ENCODE assay signal across 8 cellular contexts in the genomic region with DNA sequence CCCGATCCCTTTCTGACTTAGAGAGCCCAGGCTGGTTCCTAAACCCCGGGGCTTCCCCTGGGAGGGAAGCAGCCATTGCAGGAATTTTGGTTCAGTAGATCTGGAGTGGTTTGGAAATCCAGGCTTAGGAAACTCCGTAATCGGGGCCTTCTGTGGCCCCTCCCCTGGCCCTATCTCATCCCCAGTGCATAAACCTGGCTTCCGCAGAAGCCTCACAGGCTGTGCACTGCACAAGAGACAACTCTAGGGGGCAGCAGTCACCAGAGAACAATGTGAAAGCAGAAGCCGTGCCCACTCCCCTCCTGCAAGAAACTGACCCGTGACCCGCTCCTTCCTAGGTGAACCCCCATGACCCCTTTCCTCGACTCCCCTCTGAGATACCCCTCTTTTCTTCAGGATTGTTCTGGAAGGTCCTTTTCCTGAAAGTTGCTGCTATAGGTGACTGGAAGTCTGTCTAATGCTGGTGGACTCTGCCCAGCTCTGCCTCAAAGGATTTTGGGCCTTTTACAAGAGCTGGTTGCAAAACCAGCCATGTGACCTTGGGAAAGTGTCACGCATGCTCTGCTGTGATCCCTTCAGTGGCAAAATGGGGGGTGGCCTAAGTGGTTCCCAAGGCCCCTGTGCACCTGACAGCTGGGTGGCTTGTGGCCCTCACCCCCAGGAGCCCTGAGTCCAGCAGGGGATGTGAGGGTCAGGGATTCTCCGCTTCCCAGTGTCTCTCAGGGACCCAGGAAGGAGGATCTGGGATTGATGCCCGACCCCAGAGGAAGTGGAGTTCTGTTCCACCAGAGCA. TPM values are rescaled to one million over a fixed set of nuclear protein-coding genes. Genes with fewer than 3 reads are reported as not detected.
A peak's percentile ranks its signal among the peaks of the same experiment; 100 is the strongest.
DNase-seq lines count a peak whose midpoint lies in the region; TF ChIP-seq lines count a peak whose summit lies in the region.

No MANE protein-coding gene starts in this region.

- TF ChIP-seq POLR2A in testis (IDR thresholded peaks at IDR 0.05), result no peak

- H3K9ac ChIP-seq in mucosa of stomach (ENCODE audit: low read length), result peak overlapping the region; percentile 41

- H3K4me3 ChIP-seq in esophagus (ENCODE audit: low read depth in 1 of 2, low read length in 2 of 2), result peak overlapping the region; percentile 36 to 53
- H3K4me3 ChIP-seq in mucosa of stomach (ENCODE audit: low read length), result no peak overlapping the region
- peak overlapping the region; percentile 27 to 34 for H3K4me3 ChIP-seq in testis

- no peaks in the 10 kb centered on the region for H3K9me3 ChIP-seq in esophagus (ENCODE audit: control insufficient read depth in 2 of 2, insufficient read depth in 1 of 2, low read depth in 1 of 2, low read length in 1 of 2)
- no peaks in the 10 kb centered on the region for H3K9me3 ChIP-seq in mucosa of stomach (ENCODE audit: control insufficient read depth, low read length)
- H3K9me3 ChIP-seq in testis, result no peaks in the 10 kb centered on the region

- TF ChIP-seq CTCF in testis (IDR thresholded peaks at IDR 0.05), result peak in 2 of 3 experiments; percentile 37 to 51

- peaks cover 3 to 23% of the 10 kb centered on the region in 2 donors for H3K4me1 ChIP-seq in esophagus (ENCODE audit: control insufficient read depth in 2 of 2, insufficient read depth in 2 of 2, low read length in 1 of 2)
- H3K4me1 ChIP-seq in mucosa of stomach (ENCODE audit: control insufficient read depth, insufficient read depth, low read length), result peaks cover 34% of the 10 kb centered on the region
- peaks cover 8% of the 10 kb centered on the region for H3K4me1 ChIP-seq in testis

- H3K27me3 ChIP-seq in esophagus (ENCODE audit: control insufficient read depth in 1 of 2, insufficient read depth in 2 of 2, low read length in 2 of 2), result no peaks in the 10 kb centered on the region
- H3K27me3 ChIP-seq in mucosa of stomach (ENCODE audit: control insufficient read depth, insufficient read depth, low read length), result peaks cover 36% of the 10 kb centered on the region
- no peaks in the 10 kb centered on the region for H3K27me3 ChIP-seq in testis

- WGBS in esophagus, 2 donors, result 23% methylated on average over 12 of the region's 12 CpGs
- 27 to 35% methylated on average over 9 to 12 of the region's 12 CpGs for WGBS in testis, 2 donors

- peak overlapping the region; percentile 69 to 97 for H3K27ac ChIP-seq in esophagus (ENCODE audit: low read depth in 2 of 2, low read length in 1 of 2)
- no peak overlapping the region for H3K27ac ChIP-seq in testis

- intact Hi-C loops in testis (cut with DNase I; ENCODE audit: low total_unique reads), result no loop called here

- H3K36me3 ChIP-seq in esophagus (ENCODE audit: control insufficient read depth in 2 of 2, insufficient read depth in 2 of 2, low read length in 1 of 2) (no peaks in the 10 kb centered on the region), mucosa of stomach (ENCODE audit: control insufficient read depth, insufficient read depth, low read length) (no peaks in the 10 kb centered on the region), testis (ENCODE audit: low read depth, missing control alignments) (no peaks in the 10 kb centered on the region)

- DNase-seq in DMS79 (lab: John Stamatoyannopoulos, UW), result peak; percentile 38
- DNase-seq in NAMALWA (ENCODE audit: low spot score), result peak; percentile 50
- DNase-seq in activated CD8-positive, alpha-beta memory T cell treated with anti-CD3 and anti-CD28 coated beads for 48 hours (ENCODE audit: low read depth in 2 of 3, low spot score in 2 of 3), result peak in 2 of 3 experiments; percentile 30 to 34
- peak; percentile 55 for DNase-seq in testis
- no peak for DNase-seq in A172 (ENCODE audit: low spot score)
- no peak for DNase-seq in NCI-H524 treated with DMSO at 0.1 percent for 48 hours (lab: John Stamatoyannopoulos, UW)

RNA-seq across cellular contexts. Expression of a gene that starts 14.4 kb away (rescaled TPM):
- polyA plus RNA-seq in esophagus (under 1 TPM; 0.19 to 0.59 TPM), testis (ENCODE audit: insufficient read depth, low read depth, low replicate concordance) (2.4 TPM)
- total RNA-seq in testis, result 1 to 10 TPM; 1.3 to 1.7 TPM
- not detected in 2 replicates for total RNA-seq in A172 (2014; rRNA removed; shearing (Covaris generic))

RNA-seq across cellular contexts. Expression of a gene that starts 22.0 kb away (rescaled TPM):
- polyA plus RNA-seq in esophagus (10 to 100 TPM; 22.8 to 24.7 TPM), testis (ENCODE audit: insufficient read depth, low read depth, low replicate concordance) (1.8 TPM)
- 1 to 10 TPM in 1 of 2 donors, under 1 TPM in 1; 0.79 to 2.2 TPM for total RNA-seq in testis
- total RNA-seq in A172 (2014; rRNA removed; shearing (Covaris generic)), result 0.14 TPM in 1 of 2 replicates, not detected in the other

Comparison
In these comparisons a context has a peak if more than half of its experiments do, and no peak if none do; other contexts are left out.
1. DNase-seq: peak in DMS79 (single experiment), NAMALWA (single experiment), activated CD8-positive, alpha-beta memory T cell treated with anti-CD3 and anti-CD28 coated beads for 48 hours (2 of 3) and testis (single experiment); none in A172 (single experiment) and NCI-H524 treated with DMSO at 0.1 percent for 48 hours (single experiment).
2. H3K27ac ChIP-seq: peak in esophagus (2 of 2); none in testis (0 of 2).